In genomic region chr1:150268706-150269403, GRCh38 we compare ENCODE assay signal across 8 cellular contexts. TPM values are rescaled to one million over a fixed set of nuclear protein-coding genes. Genes with fewer than 3 reads are reported as not detected.
A peak's percentile ranks its signal among the peaks of the same experiment; 100 is the strongest.
DNase-seq lines count a peak whose midpoint lies in the region; ATAC-seq and TF ChIP-seq lines count a peak whose summit lies in the region.

Gene APH1A (minus strand): TSS chr1:150269016. CDS start chr1:150268810, 206 bp downstream.

- no peak for TF ChIP-seq CTCF in AG04449 (IDR thresholded peaks at IDR 0.05; ENCODE audit: insufficient read depth, low read length, missing control alignments)
- no peak for TF ChIP-seq CTCF in VCaP (conservative IDR thresholded peaks at IDR 0.05)

- DNase-seq in AG04449 (ENCODE audit: low read depth, low spot score) (peak; percentile 82), NCI-H2227 (lab: John Stamatoyannopoulos, UW; ENCODE audit: unreplicated experiment) (peak; percentile 99), T47D (ENCODE audit: low read depth in 1 of 2, low spot score in 1 of 2) (peak; percentile 97 to 98)

- POLR2A ChIA-PET in AG04449 (lab: Yijun Ruan, JAX) = interaction anchor here (0.6 to 1.3 kb wide), 4 partner anchors 11 to 311 kb away, joined by 3 to 5 read pairs (median 4); partner anchors contain the start of genes CA14 and MCL1

- no peaks in the 10 kb centered on the region for H3K27me3 ChIP-seq in skeletal muscle tissue (ENCODE audit: control insufficient read depth in 3 of 3, insufficient read depth in 3 of 3, low read length in 3 of 3)

- H3K9ac ChIP-seq in skeletal muscle tissue (ENCODE audit: low read depth in 1 of 3, low read length in 3 of 3) = peak within 1 kb of the TSS; percentile 91 to 99 (median 95)

- peaks cover 19 to 33% (median 29%) of the 10 kb centered on the region in 3 donors for H3K4me1 ChIP-seq in skeletal muscle tissue (ENCODE audit: control insufficient read depth in 3 of 3, insufficient read depth in 3 of 3, low read length in 3 of 3)

- in situ Hi-C loops in T47D (cut with HindIII; ENCODE audit: low pct_unique_long_range_greater_than_20kb, low sequenced_read_pairs) = no loop called here

- CTCF ChIA-PET in AG04449 (lab: Yijun Ruan, JAX) = interaction anchor here (5.2 to 22.1 kb wide), 2 partner anchors 12 to 13 kb away, joined by 84 to 623 read pairs; partner anchors contain the start of genes CA14 and CIART

- H3K9me3 ChIP-seq in iPS-18c (ENCODE audit: control insufficient read depth, insufficient read depth, low read length) = no peaks in the 10 kb centered on the region
- H3K9me3 ChIP-seq in skeletal muscle tissue (ENCODE audit: control insufficient read depth in 3 of 3, low read length in 3 of 3) = no peaks in the 10 kb centered on the region

- peak within 1 kb of the TSS; percentile 91 for H3K4me3 ChIP-seq in AG04449 (ENCODE audit: low read depth, low read length)
- H3K4me3 ChIP-seq in iPS-18c (ENCODE audit: insufficient read depth, low read depth, low read length) = peak within 1 kb of the TSS; percentile 98
- H3K4me3 ChIP-seq in skeletal muscle tissue (ENCODE audit: low read length in 3 of 3) = peak within 1 kb of the TSS; percentile 78 to 93 (median 81)

- H3K36me3 ChIP-seq in skeletal muscle tissue (ENCODE audit: control insufficient read depth in 3 of 3, insufficient read depth in 3 of 3, low read length in 3 of 3) = peaks cover 22 to 28% (median 27%) of the 10 kb centered on the region in 3 donors

- H3K27ac ChIP-seq in VCaP (peak within 1 kb of the TSS; percentile 87), skeletal muscle tissue (ENCODE audit: low read depth, low read length) (peak within 1 kb of the TSS; percentile 95)

- ATAC-seq in GM18907 (IDR thresholded peaks at IDR 0.05; ENCODE audit: unreplicated experiment) (peak; percentile 88), HG03139 (IDR thresholded peaks at IDR 0.05; ENCODE audit: unreplicated experiment) (peak; percentile 75)

RNA-seq across cellular contexts. Expression of gene APH1A, which starts in this region (rescaled TPM):
- total RNA-seq in skeletal muscle tissue = 99.2 TPM

Comparison
In these comparisons a context has a peak if more than half of its experiments do, and no peak if none do; other contexts are left out.
1. Peak in every context shown above with its lines: DNase-seq, ATAC-seq, H3K4me3 ChIP-seq and H3K27ac ChIP-seq.